ENCODE assay signal across 15 cellular contexts in genomic region chr14:103889313-103890051, GRCh38. TPM values are rescaled to one million over a fixed set of nuclear protein-coding genes. Genes with fewer than 3 reads are reported as not detected.
DNase-seq lines count a peak whose midpoint lies in the region; ATAC-seq and TF ChIP-seq lines count a peak whose summit lies in the region.
"Had no signal": no experiment of that assay in that cellular context is flagged by ENCODE, and none has a peak within 500 bp of the region (broad histone marks: within the 10 kb centered on the region; RNA-seq: fewer than 3 reads in every experiment).

No MANE protein-coding gene starts in this region.

- in situ Hi-C loops in Panc1 (cut with HindIII; ENCODE audit: low pct_unique_long_range_greater_than_20kb, low sequenced_read_pairs): no loop called here

- H3K9me3 ChIP-seq in Panc1 (ENCODE audit: control insufficient read depth, insufficient read depth, low read depth, low read length): no peaks in the 10 kb centered on the region
- no peaks in the 10 kb centered on the region for H3K9me3 ChIP-seq in neuronal stem cell (replicated peaks in 1 of 2; ENCODE audit: control insufficient read depth in 2 of 2, insufficient read depth in 1 of 2, low read depth in 1 of 2, low read length in 2 of 2)
- H3K9me3 ChIP-seq in uterus: no peaks in the 10 kb centered on the region
- H3K9me3 ChIP-seq in effector memory CD4-positive, alpha-beta T cell (ENCODE audit: control insufficient read depth, low read length): no peaks in the 10 kb centered on the region

- no peak for TF ChIP-seq POLR2A in uterus (IDR thresholded peaks at IDR 0.05)

- no peak for TF ChIP-seq CTCF in C4-2B (conservative IDR thresholded peaks at IDR 0.05)
- TF ChIP-seq CTCF in Panc1 (IDR thresholded peaks at IDR 0.05): no peak
- TF ChIP-seq CTCF in epithelial cell of proximal tubule (conservative IDR thresholded peaks at IDR 0.05; ENCODE audit: low read depth, low read length): no peak
- no peak for TF ChIP-seq CTCF in uterus (IDR thresholded peaks at IDR 0.05)

- POLR2A ChIA-PET in Panc1 (lab: Charles Lee): no interaction called here

- peak overlapping the region; percentile 34 for H2AFZ ChIP-seq in neuronal stem cell (ENCODE audit: low read length)

- peak overlapping the region; percentile 81 for H2BK15ac ChIP-seq in neuronal stem cell (ENCODE audit: low read length)

- peak overlapping the region; percentile 47 for H3K23ac ChIP-seq in neuronal stem cell (ENCODE audit: low read depth, low read length, poor library complexity)

- H3K79me1 ChIP-seq in neuronal stem cell (ENCODE audit: low read depth, low read length): peaks cover 3% of the 10 kb centered on the region

- H3K27ac ChIP-seq in C4-2B: peak overlapping the region; percentile 77; the same call in 1 of the 2 replicates
- no peak overlapping the region for H3K27ac ChIP-seq in Panc1 (ENCODE audit: low read length)
- no peak overlapping the region for H3K27ac ChIP-seq in neuronal stem cell (replicated peaks; ENCODE audit: low read length)
- H3K27ac ChIP-seq in uterus: no peak overlapping the region
- H3K27ac ChIP-seq in effector memory CD4-positive, alpha-beta T cell (ENCODE audit: insufficient read depth, low read length, poor library complexity, severe bottlenecking): no peak overlapping the region

- CTCF ChIA-PET in Panc1 (lab: Charles Lee): interaction anchor here (0.7 kb wide), 1 partner anchor 125 kb away, joined by 4 read pairs; no protein-coding TSS in a partner anchor

- DNase-seq in Panc1 (ENCODE audit: low read depth, low spot score) (no peak), epithelial cell of proximal tubule (ENCODE audit: low read depth) (no peak), neuronal stem cell (ENCODE audit: low spot score) (no peak), uterus (no peak), NCI-H2171 (lab: John Stamatoyannopoulos, UW) (no peak)
- DNase-seq in effector memory CD4-positive, alpha-beta T cell: no peak
- DNase-seq: CD4-positive, CD25-positive, alpha-beta regulatory T cell; H9; MV-4-11; stimulated activated CD4-positive, alpha-beta T cell treated with anti-CD3 and anti-CD28 coated beads, Interleukin-4, amount 100 ng/mL, for 4 hours; T-helper 17 cell had no signal

- intact Hi-C loops in Panc1 (cut with micrococcal nuclease; ENCODE audit: unreplicated experiment) (no loop called here), uterus (cut with DNase I; ENCODE audit: low total_unique reads) (no loop called here)

- H3K4me3 ChIP-seq in Panc1 (ENCODE audit: low read depth in 2 of 2, low read length in 2 of 2): no peak overlapping the region
- H3K4me3 ChIP-seq in epithelial cell of proximal tubule (ENCODE audit: low read depth, low read length): peak overlapping the region; percentile 25
- H3K4me3 ChIP-seq in neuronal stem cell (ENCODE audit: low read length in 2 of 2): peak overlapping the region in 1 of 2 donors; percentile 22
- H3K4me3 ChIP-seq in uterus: no peak overlapping the region
- H3K4me3 ChIP-seq in effector memory CD4-positive, alpha-beta T cell (ENCODE audit: insufficient read depth, low read depth, low read length, poor library complexity, severe bottlenecking): no peak overlapping the region

- H3K9ac ChIP-seq in neuronal stem cell (ENCODE audit: low read depth, low read length, poor library complexity): no peak overlapping the region

- H4K8ac ChIP-seq in neuronal stem cell (ENCODE audit: low read depth, low read length): no peak overlapping the region

- H3K27me3 ChIP-seq in Panc1 (ENCODE audit: control insufficient read depth, insufficient read depth, low read length) (no peaks in the 10 kb centered on the region), neuronal stem cell (ENCODE audit: control insufficient read depth in 3 of 3, insufficient read depth in 3 of 3, low read depth in 1 of 3, low read length in 3 of 3) (peaks cover 0 to 45% (median 0%) of the 10 kb centered on the region in 3 experiments), uterus (no peaks in the 10 kb centered on the region)
- H3K27me3 ChIP-seq in effector memory CD4-positive, alpha-beta T cell (replicated peaks; ENCODE audit: control insufficient read depth, insufficient read depth, low read length, poor library complexity, severe bottlenecking): no peaks in the 10 kb centered on the region

- H3K4me1 ChIP-seq in Panc1 (ENCODE audit: control insufficient read depth, insufficient read depth, low read length) (no peaks in the 10 kb centered on the region), neuronal stem cell (ENCODE audit: control insufficient read depth in 2 of 2, insufficient read depth in 1 of 2, low read depth in 1 of 2, low read length in 2 of 2) (peaks cover 0 to 7% of the 10 kb centered on the region in 2 donors), uterus (no peaks in the 10 kb centered on the region)
- H3K4me1 ChIP-seq in effector memory CD4-positive, alpha-beta T cell (ENCODE audit: control insufficient read depth, insufficient read depth, low read length, poor library complexity, severe bottlenecking): no peaks in the 10 kb centered on the region

- H4K91ac ChIP-seq in neuronal stem cell (ENCODE audit: low read depth, low read length, poor library complexity): no peak overlapping the region

- ATAC-seq in Panc1 (peak; percentile 66), HG03175 (IDR thresholded peaks at IDR 0.05; ENCODE audit: unreplicated experiment) (no peak)
- ATAC-seq: T-helper 17 cell had no signal

- H3K4ac ChIP-seq in neuronal stem cell (ENCODE audit: low read length): peak overlapping the region; percentile 41

- no TSS peak for BruUV-seq in Panc1 (replicated peaks; lab: Mats Ljungman, UMichigan)

- peak overlapping the region; percentile 47 for H3K14ac ChIP-seq in neuronal stem cell (ENCODE audit: low read length)

- H3K4me2 ChIP-seq in neuronal stem cell (ENCODE audit: insufficient read depth, low read length, poor library complexity, severe bottlenecking): no peak overlapping the region

- no CpG with 5 or more reads among the region's 31 CpGs for WGBS in neuronal stem cell (ENCODE audit: extremely low coverage in 2 of 2, insufficient read length in 2 of 2, insufficient replicate concordance in 1 of 2), 2 donors

- peak overlapping the region; percentile 87 for H2AK5ac ChIP-seq in neuronal stem cell (ENCODE audit: low read depth, low read length)

- peak overlapping the region; percentile 91 for H3K18ac ChIP-seq in neuronal stem cell (ENCODE audit: low read length)

- H2BK120ac ChIP-seq in neuronal stem cell (ENCODE audit: low read depth, low read length): peak overlapping the region; percentile 37

- peak overlapping the region; percentile 6 for H2BK12ac ChIP-seq in neuronal stem cell (ENCODE audit: low read length)

- H2BK5ac ChIP-seq in neuronal stem cell (ENCODE audit: low read length): peak overlapping the region; percentile 15

- H3K36me3 ChIP-seq in Panc1 (ENCODE audit: control insufficient read depth, insufficient read depth, low read length): no peaks in the 10 kb centered on the region
- no peaks in the 10 kb centered on the region for H3K36me3 ChIP-seq in neuronal stem cell (replicated peaks in 1 of 2; ENCODE audit: control insufficient read depth in 2 of 2, insufficient read depth in 2 of 2, low read length in 2 of 2)
- H3K36me3 ChIP-seq in uterus: no peaks in the 10 kb centered on the region
- no peaks in the 10 kb centered on the region for H3K36me3 ChIP-seq in effector memory CD4-positive, alpha-beta T cell (ENCODE audit: control insufficient read depth, insufficient read depth, low read length)

RNA-seq across cellular contexts. Expression of gene TDRD9, which starts 38.8 kb away (rescaled TPM):
- total RNA-seq in Panc1 (2021; ENCODE audit: unreplicated experiment) (not detected), epithelial cell of proximal tubule (0.29 and 2.7 TPM in 2 replicates), uterus (1 to 10 TPM in 1 of 4 donors, under 1 TPM in 1, not detected in 2; 0.85 to 1.8 TPM)
- not detected for polyA plus RNA-seq in Panc1 (2012; ENCODE audit: insufficient read length)
- not detected for polyA plus RNA-seq in neuronal stem cell (2013, experiment 1 of 2)
- not detected for polyA plus RNA-seq in neuronal stem cell (2013, experiment 2 of 2)
- total RNA-seq: H9 had no signal

RNA-seq across cellular contexts. Expression of gene PPP1R13B, which starts 42.1 kb away (rescaled TPM):
- total RNA-seq in Panc1 (2021; ENCODE audit: unreplicated experiment): 19.0 TPM
- 14.1 TPM for polyA plus RNA-seq in Panc1 (2012; ENCODE audit: insufficient read length)
- total RNA-seq in epithelial cell of proximal tubule: 6.4 and 11.1 TPM in 2 replicates
- polyA plus RNA-seq in neuronal stem cell (2013, experiment 1 of 2): 2.1 TPM
- 1.6 TPM for polyA plus RNA-seq in neuronal stem cell (2013, experiment 2 of 2)
- total RNA-seq in uterus: 10 to 100 TPM in 3 of 4 donors, 1 to 10 TPM in 1; 5.6 to 71.6 (median 18.2) TPM

RNA-seq across cellular contexts. Expression of gene RD3L, which starts 52.8 kb away (rescaled TPM):
- total RNA-seq in Panc1 (2021; ENCODE audit: unreplicated experiment) (not detected), epithelial cell of proximal tubule (not detected in 2 replicates), uterus (not detected)
- not detected for polyA plus RNA-seq in Panc1 (2012; ENCODE audit: insufficient read length)
- not detected for polyA plus RNA-seq in neuronal stem cell (2013, experiment 1 of 2)
- not detected for polyA plus RNA-seq in neuronal stem cell (2013, experiment 2 of 2)
- total RNA-seq: CD4-positive, CD25-positive, alpha-beta regulatory T cell; H9; omental fat pad; subcutaneous adipose tissue had no signal
- polyA plus RNA-seq: CD4-positive, CD25-positive, alpha-beta regulatory T cell had no signal
